In the genomic region with DNA sequence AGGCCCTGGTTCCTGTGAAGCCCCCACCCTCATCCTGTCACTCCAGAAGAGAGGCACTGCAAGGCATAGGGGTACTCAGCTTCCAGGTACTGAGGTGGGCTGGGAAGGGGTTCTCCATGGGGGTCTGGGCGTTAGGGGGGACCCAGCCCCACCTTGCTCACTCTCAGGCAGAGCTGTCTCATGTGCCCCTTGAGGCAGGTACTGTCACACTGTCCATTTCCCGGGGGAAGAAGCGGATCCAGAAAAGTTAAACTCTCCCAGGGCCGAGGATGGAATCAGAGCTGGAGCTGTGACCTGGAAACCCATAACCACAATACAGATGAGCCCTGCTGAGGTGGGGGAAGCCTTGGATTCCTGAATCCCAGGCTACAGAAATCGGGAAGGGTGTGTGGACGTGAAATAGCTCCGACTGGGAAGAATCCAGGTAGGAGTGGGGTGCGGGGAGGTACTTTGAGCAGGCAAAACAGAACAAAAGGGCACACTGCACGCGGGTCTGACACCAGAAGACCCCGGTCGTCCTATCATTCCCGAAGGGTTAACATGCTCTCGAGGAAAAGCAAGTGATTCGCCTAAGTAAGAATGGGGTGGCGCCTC, we compare ENCODE assay signal across 8 cellular contexts. TPM values are rescaled to one million over a fixed set of nuclear protein-coding genes. Genes with fewer than 3 reads are reported as not detected.
A peak's percentile ranks its signal among the peaks of the same experiment; 100 is the strongest.
DNase-seq lines count a peak whose midpoint lies in the region; TF ChIP-seq lines count a peak whose summit lies in the region.

No MANE protein-coding gene starts in this region.

- intact Hi-C loops in OCI-LY7 (cut with micrococcal nuclease; ENCODE audit: unreplicated experiment): no loop called here

- H3K27ac ChIP-seq in OCI-LY7 (ENCODE audit: low read depth, low read length, poor library complexity, severe bottlenecking): peak overlapping the region; percentile 76
- peak overlapping the region; percentile 80 for H3K27ac ChIP-seq in epithelial cell of prostate
- H3K27ac ChIP-seq in parathyroid adenoma: peak overlapping the region; percentile 90

- no peak for DNase-seq in OCI-LY7 (ENCODE audit: low spot score)
- DNase-seq in epithelial cell of prostate (ENCODE audit: low read depth, low spot score): no peak
- DNase-seq in NCI-H524 treated with DMSO at 0.1 percent for 48 hours (lab: John Stamatoyannopoulos, UW): no peak
- no peak for DNase-seq in globus pallidus (ENCODE audit: low spot score)
- DNase-seq in activated effector memory CD4-positive, alpha-beta T cell treated with Interleukin-2 at 50 U/mL for 16 hours: no peak
- DNase-seq in D341Med (ENCODE audit: low spot score): no peak

- H3K79me2 ChIP-seq in OCI-LY7 (ENCODE audit: insufficient read depth, low read depth, low read length) (no peaks in the 10 kb centered on the region), parathyroid adenoma (no peaks in the 10 kb centered on the region)

- H3K4me1 ChIP-seq in OCI-LY7 (ENCODE audit: insufficient read depth, low read length, poor library complexity, severe bottlenecking) (peaks cover 34% of the 10 kb centered on the region), parathyroid adenoma (peaks cover 8% of the 10 kb centered on the region)

- H2AFZ ChIP-seq in OCI-LY7 (ENCODE audit: low read length) (peak overlapping the region; percentile 51; the same call in 1 of the 2 replicates), parathyroid adenoma (peak overlapping the region; percentile 98)

- no peaks in the 10 kb centered on the region for H3K9me2 ChIP-seq in OCI-LY7 (ENCODE audit: insufficient read depth, low read length)

- no peak overlapping the region for H3K9ac ChIP-seq in parathyroid adenoma

- H3K27me3 ChIP-seq in parathyroid adenoma (ENCODE audit: control insufficient read depth, insufficient read depth, low read length): no peaks in the 10 kb centered on the region

- H4K20me1 ChIP-seq in OCI-LY7 (ENCODE audit: insufficient read depth, low read length): no peaks in the 10 kb centered on the region

- CTCF ChIA-PET in OCI-LY7 (lab: Charles Lee; ENCODE audit: unreplicated experiment): interaction anchor here (1.0 to 1.2 kb wide), 3 partner anchors 11 to 32 kb away, joined by 3 read pairs; no protein-coding TSS in a partner anchor

- H3K36me3 ChIP-seq in OCI-LY7 (ENCODE audit: insufficient read depth, low read length) (peaks cover 52% of the 10 kb centered on the region), parathyroid adenoma (ENCODE audit: control insufficient read depth, insufficient read depth, low read length) (no peaks in the 10 kb centered on the region)

- POLR2A ChIA-PET in OCI-LY7 (lab: Charles Lee): interaction anchor here (0.5 to 1.3 kb wide), 2 partner anchors 52 to 170 kb away, joined by 3 to 8 read pairs; a partner anchor contains a TSS

- H3K4me3 ChIP-seq in GM08714 (ENCODE audit: low read length) (peak overlapping the region; percentile 73; the same call in 1 of the 2 replicates), OCI-LY7 (ENCODE audit: low read depth, low read length, poor library complexity, severe bottlenecking) (peak overlapping the region; percentile 78), parathyroid adenoma (ENCODE audit: low read depth, low read length) (peak overlapping the region; percentile 89)

- TF ChIP-seq CTCF in OCI-LY7 (conservative IDR thresholded peaks at IDR 0.05; ENCODE audit: low read length): no peak
- TF ChIP-seq CTCF in parathyroid adenoma (IDR thresholded peaks at IDR 0.05): no peak

- peak overlapping the region; percentile 81 for H3K4me2 ChIP-seq in OCI-LY7 (ENCODE audit: low read length)
- peak overlapping the region; percentile 68 for H3K4me2 ChIP-seq in parathyroid adenoma (ENCODE audit: low read length)

- H3K9me3 ChIP-seq in OCI-LY7 (ENCODE audit: low read length): no peaks in the 10 kb centered on the region
- H3K9me3 ChIP-seq in parathyroid adenoma (ENCODE audit: control insufficient read depth, low read length): no peaks in the 10 kb centered on the region

- TSS peak; percentile 97 for BruUV-seq in OCI-LY7 (replicated peaks; lab: Mats Ljungman, UMichigan)

RNA-seq across cellular contexts. Expression of a gene that starts 0.5 kb away (rescaled TPM):
- 31.2 TPM in 2 replicates for total RNA-seq in OCI-LY7 (2014; rRNA removed; shearing (Covaris generic))
- 25.4 and 28.6 TPM in 2 replicates for total RNA-seq in OCI-LY7 (2022)

RNA-seq across cellular contexts. Expression of a gene that starts 11.4 kb away (rescaled TPM):
- 5.9 and 10.2 TPM in 2 replicates for total RNA-seq in OCI-LY7 (2014; rRNA removed; shearing (Covaris generic))
- total RNA-seq in OCI-LY7 (2022): 29.5 and 38.8 TPM in 2 replicates

RNA-seq across cellular contexts. Expression of a gene that starts 31.1 kb away (rescaled TPM):
- 31.0 and 39.2 TPM in 2 replicates for total RNA-seq in OCI-LY7 (2014; rRNA removed; shearing (Covaris generic))
- total RNA-seq in OCI-LY7 (2022): 30.0 and 33.1 TPM in 2 replicates

RNA-seq across cellular contexts. Expression of a gene that starts 49.9 kb away (rescaled TPM):
- 2.4 and 3.1 TPM in 2 replicates for total RNA-seq in OCI-LY7 (2014; rRNA removed; shearing (Covaris generic))
- 6.5 and 7.6 TPM in 2 replicates for total RNA-seq in OCI-LY7 (2022)

RNA-seq across cellular contexts. Expression of a gene that starts 52.6 kb away (rescaled TPM):
- total RNA-seq in OCI-LY7 (2014; rRNA removed; shearing (Covaris generic)): 79.0 and 79.7 TPM in 2 replicates
- 107 and 118 TPM in 2 replicates for total RNA-seq in OCI-LY7 (2022)
